ENCODE assay signal across 8 cellular contexts in genomic region chr3:47162695-47163022, GRCh38. TPM values are rescaled to one million over a fixed set of nuclear protein-coding genes. Genes with fewer than 3 reads are reported as not detected.
DNase-seq lines count a peak whose midpoint lies in the region; ATAC-seq and TF ChIP-seq lines count a peak whose summit lies in the region.

No MANE protein-coding gene starts in this region.

- H3K27ac ChIP-seq in body of pancreas, result peak overlapping the region; percentile 91 to 98 (median 95)
- H3K27ac ChIP-seq in lower lobe of right lung, result peak overlapping the region; percentile 94
- H3K27ac ChIP-seq in aorta (ENCODE audit: low read depth in 1 of 2, low read length in 2 of 2), result no peak overlapping the region

- H3K36me3 ChIP-seq in BE2C (no peaks in the 10 kb centered on the region), body of pancreas (replicated peaks in 1 of 2; ENCODE audit: insufficient read depth in 1 of 2, low read depth in 2 of 2) (no peaks in the 10 kb centered on the region), lower lobe of right lung (no peaks in the 10 kb centered on the region), aorta (ENCODE audit: control insufficient read depth in 1 of 2, insufficient read depth in 2 of 2, low read length in 1 of 2) (no peaks in the 10 kb centered on the region)

- 2 to 3% methylated on average over 6 of the region's 6 CpGs for WGBS in body of pancreas, 2 donors
- WGBS in aorta, 2 donors, result 2 to 3% methylated on average over 6 of the region's 6 CpGs

- DNase-seq in BE2C, result no peak
- DNase-seq in HuH-7.5 (ENCODE audit: low spot score), result peak; percentile 31
- DNase-seq in body of pancreas, result no peak
- no peak for DNase-seq in lower lobe of right lung
- no peak for DNase-seq in aorta
- DNase-seq in NCI-H774 (lab: John Stamatoyannopoulos, UW), result no peak
- DNase-seq in NCI-H146 (lab: John Stamatoyannopoulos, UW), result no peak
- DNase-seq in central memory CD4-positive, alpha-beta T cell, result no peak

- no peak for TF ChIP-seq POLR2A in body of pancreas (IDR thresholded peaks at IDR 0.05)

- ATAC-seq in body of pancreas, result no peak
- no peak for ATAC-seq in lower lobe of right lung
- no peak for ATAC-seq in aorta (ENCODE audit: low FRiP score)

- no peaks in the 10 kb centered on the region for H3K4me1 ChIP-seq in BE2C
- H3K4me1 ChIP-seq in body of pancreas, result peaks cover 53% of the 10 kb centered on the region
- peaks cover 68% of the 10 kb centered on the region for H3K4me1 ChIP-seq in lower lobe of right lung
- H3K4me1 ChIP-seq in aorta (ENCODE audit: control insufficient read depth in 1 of 2, insufficient read depth in 2 of 2, low read length in 2 of 2), result peaks cover 0 to 19% of the 10 kb centered on the region in 2 donors

- H3K9me3 ChIP-seq in BE2C (no peaks in the 10 kb centered on the region), body of pancreas (no peaks in the 10 kb centered on the region), lower lobe of right lung (no peaks in the 10 kb centered on the region), aorta (ENCODE audit: control insufficient read depth, low read length) (no peaks in the 10 kb centered on the region)

- H3K4me3 ChIP-seq in BE2C (ENCODE audit: low read depth, low read length) (peak overlapping the region; percentile 77), body of pancreas (peak overlapping the region; percentile 47 to 67), lower lobe of right lung (peak overlapping the region; percentile 99), aorta (ENCODE audit: low read length in 2 of 2) (peak overlapping the region; percentile 94 to 97)

- H3K27me3 ChIP-seq in BE2C (no peaks in the 10 kb centered on the region), body of pancreas (no peaks in the 10 kb centered on the region), lower lobe of right lung (ENCODE audit: low read depth) (no peaks in the 10 kb centered on the region), aorta (ENCODE audit: control insufficient read depth in 1 of 2, insufficient read depth in 2 of 2, low read length in 1 of 2) (no peaks in the 10 kb centered on the region)

- intact Hi-C loops in body of pancreas (cut with DNase I) (no loop called here), lower lobe of right lung (cut with DNase I) (no loop called here), aorta (cut with DNase I) (loop anchor here in 1 of 2 donors (10.0 kb wide), 2 partner anchors 68 to 228 kb away; no protein-coding TSS in a partner anchor)

- TF ChIP-seq CTCF in BE2C (IDR thresholded peaks at IDR 0.05; ENCODE audit: low read depth, low read length) (no peak), body of pancreas (IDR thresholded peaks at IDR 0.05) (no peak), lower lobe of right lung (IDR thresholded peaks at IDR 0.05) (no peak)

RNA-seq across cellular contexts. Expression of gene SETD2, which starts 1.3 kb away (rescaled TPM):
- 66.8 TPM for polyA plus RNA-seq in BE2C (2012; ENCODE audit: insufficient read depth, insufficient read length, low read depth)
- total RNA-seq in body of pancreas (10 to 100 TPM; 49.5 to 70.2 TPM), lower lobe of right lung (47.9 TPM), aorta (10 to 100 TPM; 51.8 to 62.5 TPM)
- polyA plus RNA-seq in aorta, result 10 to 100 TPM; 12.9 to 15.1 TPM

Comparison
In these comparisons a context has a peak if more than half of its experiments do, and no peak if none do; other contexts are left out.
1. H3K27ac ChIP-seq: peak in body of pancreas (4 of 4) and lower lobe of right lung (single experiment); none in aorta (0 of 2).
2. Peak in every context shown above with its lines, with median percentiles within 50 percentile points of each other: H3K4me3 ChIP-seq.